Comparison of ENCODE assay signal across 12 cellular contexts in genomic region chr2:72883356-72883962, GRCh38. TPM values are rescaled to one million over a fixed set of nuclear protein-coding genes. Genes with fewer than 3 reads are reported as not detected.
DNase-seq lines count a peak whose midpoint lies in the region; ATAC-seq and TF ChIP-seq lines count a peak whose summit lies in the region.
"Had no signal": no experiment of that assay in that cellular context is flagged by ENCODE, and none has a peak within 500 bp of the region (broad histone marks: within the 10 kb centered on the region; RNA-seq: fewer than 3 reads in every experiment).

No MANE protein-coding gene starts in this region.

- H3K4me3 ChIP-seq in breast epithelium, result no peak overlapping the region
- H3K4me3 ChIP-seq in PC-3 (ENCODE audit: low read length), result no peak overlapping the region
- H3K4me3 ChIP-seq in endodermal cell (ENCODE audit: low read length), result no peak overlapping the region
- H3K4me3 ChIP-seq: BLaER1 treated with 17β-estradiol and CSF1 and Interleukin-3, amounts not matched to agents 10 nM and 100 nM had no signal

- H3K9me3 ChIP-seq in breast epithelium (no peaks in the 10 kb centered on the region), PC-3 (ENCODE audit: low read length) (no peaks in the 10 kb centered on the region), endodermal cell (ENCODE audit: control insufficient read depth, low read length) (no peaks in the 10 kb centered on the region)
- H3K9me3 ChIP-seq: BLaER1 treated with 17β-estradiol and CSF1 and Interleukin-3, amounts not matched to agents 10 nM and 100 nM had no signal

- H3K27ac ChIP-seq in breast epithelium (no peak overlapping the region), PC-3 (ENCODE audit: low read length) (no peak overlapping the region), endodermal cell (ENCODE audit: low read depth, low read length) (no peak overlapping the region)
- H3K27ac ChIP-seq: BLaER1 treated with 17β-estradiol and CSF1 and Interleukin-3, amounts not matched to agents 10 nM and 100 nM had no signal

- ATAC-seq in PC-3, result no peak
- ATAC-seq in HG03469 (IDR thresholded peaks at IDR 0.05; ENCODE audit: unreplicated experiment), result no peak
- ATAC-seq: activated T-cell treated with anti-CD3 and anti-CD28 coated beads, Interleukin-2, amount 50 U/mL, for 4 hours had no signal

- no peak overlapping the region for H3K27ac Mint-ChIP-seq in MCF 10A (ENCODE audit: low read depth, unreplicated experiment)
- no peak overlapping the region for H3K27ac Mint-ChIP-seq in endodermal cell

- H3K36me3 ChIP-seq in breast epithelium (no peaks in the 10 kb centered on the region), PC-3 (ENCODE audit: low read depth, low read length) (no peaks in the 10 kb centered on the region), endodermal cell (ENCODE audit: control insufficient read depth, insufficient read depth, low read length) (no peaks in the 10 kb centered on the region)
- H3K36me3 ChIP-seq: BLaER1 treated with 17β-estradiol and CSF1 and Interleukin-3, amounts not matched to agents 10 nM and 100 nM had no signal

- H4K20me1 ChIP-seq in PC-3 (ENCODE audit: low read length), result peaks cover 5% of the 10 kb centered on the region; the same call in 1 of the 2 replicates

- no peaks in the 10 kb centered on the region for H3F3A ChIP-seq in PC-3 (ENCODE audit: low read length, unreplicated experiment)

- H3K4me3 Mint-ChIP-seq in MCF 10A (ENCODE audit: unreplicated experiment) (no peak overlapping the region), endodermal cell (no peak overlapping the region)
- H3K4me3 Mint-ChIP-seq: activated T-cell treated with anti-CD3 and anti-CD28 coated beads, Interleukin-2, amount 50 U/mL, for 4 hours had no signal

- TF ChIP-seq CTCF in MCF 10A (IDR thresholded peaks at IDR 0.05; ENCODE audit: unreplicated experiment) (no peak), breast epithelium (IDR thresholded peaks at IDR 0.05) (no peak), PC-3 (conservative IDR thresholded peaks at IDR 0.05; ENCODE audit: low read depth, low read length) (no peak), endodermal cell (conservative IDR thresholded peaks at IDR 0.05) (no peak)

- no peaks in the 10 kb centered on the region for H3K27me3 ChIP-seq in breast epithelium
- H3K27me3 ChIP-seq in PC-3 (ENCODE audit: low read length), result no peaks in the 10 kb centered on the region
- peaks cover 66% of the 10 kb centered on the region for H3K27me3 ChIP-seq in endodermal cell (ENCODE audit: control insufficient read depth, insufficient read depth, low read length, poor library complexity, severe bottlenecking)

- H2AFZ ChIP-seq in PC-3 (ENCODE audit: low read length), result no peak overlapping the region

- POLR2A ChIA-PET in MCF 10A (lab: Yijun Ruan, JAX) (interaction anchor here (0.9 kb wide), 1 partner anchor 126 kb away, joined by 3 read pairs; no protein-coding TSS in a partner anchor), PC-3 (lab: Charles Lee; ENCODE audit: unreplicated experiment) (no interaction called here)

- BruUV-seq in MCF 10A (replicated peaks; lab: Mats Ljungman, UMichigan), result no TSS peak
- no TSS peak for BruUV-seq in PC-3 (replicated peaks; lab: Mats Ljungman, UMichigan)

- peak; percentile 52 for DNase-seq in MCF 10A (ENCODE audit: unreplicated experiment)
- no peak for DNase-seq in breast epithelium (ENCODE audit: low spot score in 2 of 2)
- peak; percentile 53 for DNase-seq in PC-3
- peak; percentile 90 for DNase-seq in endodermal cell
- peak; percentile 25 for DNase-seq in stimulated activated CD4-positive, alpha-beta T cell treated with anti-CD3 and anti-CD28 coated beads, Interleukin-4, amount 100 ng/mL, for 1 hour
- DNase-seq in NCI-H187 (lab: John Stamatoyannopoulos, UW), result no peak
- no peak for DNase-seq in NCI-H2171 treated with DMSO at 0.1 percent for 48 hours (lab: John Stamatoyannopoulos, UW)
- DNase-seq: activated T-cell treated with anti-CD3 and anti-CD28 coated beads, Interleukin-2, amount 50 U/mL, for 4 hours; glutamatergic neuron; substantia nigra had no signal

- H3K27me3 Mint-ChIP-seq in MCF 10A (ENCODE audit: insufficient read depth, unreplicated experiment) (peaks cover 32% of the 10 kb centered on the region), endodermal cell (ENCODE audit: insufficient read depth) (peaks cover 55% of the 10 kb centered on the region)

- H3K9me2 ChIP-seq in PC-3 (replicated peaks; ENCODE audit: low read length), result no peaks in the 10 kb centered on the region

- peaks cover 0 to 6% of the 10 kb centered on the region in 2 donors for H3K4me1 ChIP-seq in breast epithelium
- peaks cover 13% of the 10 kb centered on the region for H3K4me1 ChIP-seq in PC-3 (ENCODE audit: insufficient read depth, low read length)
- no peaks in the 10 kb centered on the region for H3K4me1 ChIP-seq in endodermal cell (ENCODE audit: control insufficient read depth, insufficient read depth, low read length)

- TF ChIP-seq POLR2A in breast epithelium (IDR thresholded peaks at IDR 0.05), result no peak

- no peak overlapping the region for H3K4me2 ChIP-seq in PC-3 (ENCODE audit: low read length)
- H3K4me2 ChIP-seq: BLaER1 treated with 17β-estradiol and CSF1 and Interleukin-3, amounts not matched to agents 10 nM and 100 nM had no signal

- CTCF ChIA-PET in MCF 10A (lab: Yijun Ruan, JAX), result interaction anchor here (0.6 to 1.6 kb wide), 8 partner anchors 10 to 209 kb away, joined by 3 to 6 read pairs (median 4); partner anchors contain the start of gene EMX1
- CTCF ChIA-PET in PC-3 (lab: Charles Lee), result no interaction called here

- H3K36me3 Mint-ChIP-seq in MCF 10A (ENCODE audit: insufficient read depth, unreplicated experiment) (no peaks in the 10 kb centered on the region), endodermal cell (ENCODE audit: low read depth) (no peaks in the 10 kb centered on the region)

- H3K9me3 Mint-ChIP-seq in MCF 10A (ENCODE audit: unreplicated experiment) (no peaks in the 10 kb centered on the region), endodermal cell (no peaks in the 10 kb centered on the region)
- H3K9me3 Mint-ChIP-seq: activated T-cell treated with anti-CD3 and anti-CD28 coated beads, Interleukin-2, amount 50 U/mL, for 4 hours had no signal

- intact Hi-C loops in MCF 10A (cut with micrococcal nuclease), result no loop called here
- intact Hi-C loops in breast epithelium (cut with DNase I; ENCODE audit: low total_unique reads), result no loop called here
- intact Hi-C loops in PC-3 (cut with micrococcal nuclease), result no loop called here

- H3K4me1 Mint-ChIP-seq in MCF 10A (ENCODE audit: insufficient read depth, unreplicated experiment) (peaks cover 11% of the 10 kb centered on the region), endodermal cell (peaks cover 5% of the 10 kb centered on the region)

- 6 to 9% methylated on average over 3 to 4 of the region's 4 CpGs for WGBS in endodermal cell (ENCODE audit: insufficient coverage in 1 of 2, insufficient read length in 1 of 2), 2 experiments

- peaks cover 6% of the 10 kb centered on the region for H3K79me2 ChIP-seq in PC-3 (ENCODE audit: low read length)

- H3K9ac ChIP-seq in PC-3 (ENCODE audit: low read length), result no peak overlapping the region
- H3K9ac ChIP-seq in endodermal cell (ENCODE audit: extremely low read depth, low read length, poor library complexity, severe bottlenecking), result no peak overlapping the region
- H3K9ac ChIP-seq: BLaER1 treated with 17β-estradiol and CSF1 and Interleukin-3, amounts not matched to agents 10 nM and 100 nM had no signal

RNA-seq across cellular contexts. Expression of gene SPR, which starts 3.7 kb away (rescaled TPM):
- total RNA-seq in MCF 10A (2022), result 12.9 and 18.1 TPM in 2 replicates
- total RNA-seq in breast epithelium, result 10 to 100 TPM; 36.3 to 53.4 (median 46.2) TPM
- 69.4 and 88.6 TPM in 2 replicates for total RNA-seq in PC-3 (2014; rRNA removed)
- 10 to 100 TPM; 13.7 to 15.2 TPM for total RNA-seq in endodermal cell
- 2.5 TPM for polyA plus RNA-seq in endodermal cell (2013, experiment 1 of 2)
- polyA plus RNA-seq in endodermal cell (2013, experiment 2 of 2), result 1.7 TPM

RNA-seq across cellular contexts. Expression of gene EMX1, which starts 33.9 kb away (rescaled TPM):
- total RNA-seq in MCF 10A (2022), result not detected in 2 replicates
- under 1 TPM in 1 of 3 donors, not detected in 2; 0.44 TPM for total RNA-seq in breast epithelium
- total RNA-seq in PC-3 (2014; rRNA removed), result not detected in 2 replicates
- 1 to 10 TPM in 1 of 2 donors, under 1 TPM in 1; 0.35 to 1.1 TPM for total RNA-seq in endodermal cell
- 0.25 TPM for polyA plus RNA-seq in endodermal cell (2013, experiment 1 of 2)
- 0.17 TPM for polyA plus RNA-seq in endodermal cell (2013, experiment 2 of 2)

RNA-seq across cellular contexts. Expression of gene EXOC6B, which starts 57.6 kb away (rescaled TPM):
- total RNA-seq in MCF 10A (2022) (24.7 and 34.7 TPM in 2 replicates), breast epithelium (10 to 100 TPM; 32.2 to 49.2 (median 37.0) TPM), PC-3 (2014; rRNA removed) (13.9 and 28.0 TPM in 2 replicates), endodermal cell (10 to 100 TPM; 51.3 to 68.9 TPM)
- polyA plus RNA-seq in endodermal cell (2013, experiment 1 of 2), result 19.8 TPM
- polyA plus RNA-seq in endodermal cell (2013, experiment 2 of 2), result 18.6 TPM

Comparison
In these comparisons a context has a peak if more than half of its experiments do, and no peak if none do; other contexts are left out.
1. DNase-seq: peak in MCF 10A (single experiment), PC-3 (single experiment), endodermal cell (single experiment) and stimulated activated CD4-positive, alpha-beta T cell treated with anti-CD3 and anti-CD28 coated beads, Interleukin-4, amount 100 ng/mL, for 1 hour (single experiment); none in breast epithelium (0 of 2), NCI-H187 (0 of 2) and NCI-H2171 treated with DMSO at 0.1 percent for 48 hours (single experiment).